19 cellular contexts compared by ENCODE assay signal in the genomic region with DNA sequence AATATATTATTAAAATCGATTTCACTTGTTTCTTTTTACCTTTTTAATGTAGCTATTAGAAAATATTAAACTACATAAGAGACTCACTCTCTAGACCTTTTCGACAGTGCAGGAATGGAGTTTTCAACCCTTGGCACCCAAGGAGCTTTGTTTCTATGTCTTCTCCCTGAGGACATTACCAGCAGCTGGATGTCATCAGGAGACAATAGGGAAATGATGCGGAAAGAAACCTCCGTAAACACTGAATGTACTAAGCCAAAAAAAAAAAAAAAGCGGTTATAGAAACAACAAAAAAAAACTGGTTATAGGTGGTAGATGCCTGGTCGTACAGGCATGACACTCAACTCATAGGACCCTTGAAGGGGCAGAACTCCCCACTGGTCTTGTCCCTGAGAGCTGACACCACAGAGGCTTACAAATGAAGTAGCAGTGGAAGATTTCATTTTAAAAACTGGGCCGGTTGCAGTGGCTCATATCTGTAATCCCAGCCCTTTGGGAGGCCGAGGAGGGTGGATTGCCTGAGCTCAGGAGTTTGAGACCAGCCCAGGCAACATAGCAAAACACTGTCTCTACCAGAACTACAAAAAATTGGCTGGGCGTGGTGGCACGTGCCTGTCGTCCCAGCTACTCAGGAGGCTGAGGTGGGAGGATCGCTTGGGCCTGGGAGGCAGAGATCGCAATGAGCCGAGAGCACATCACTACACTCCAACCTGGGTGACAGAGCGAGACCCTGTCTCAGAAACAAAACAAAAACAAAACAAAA. TPM values are rescaled to one million over a fixed set of nuclear protein-coding genes. Genes with fewer than 3 reads are reported as not detected.
A peak's percentile ranks its signal among the peaks of the same experiment; 100 is the strongest.
DNase-seq lines count a peak whose midpoint lies in the region; ATAC-seq and TF ChIP-seq lines count a peak whose summit lies in the region.
"Had no signal": no experiment of that assay in that cellular context is flagged by ENCODE, and none has a peak within 500 bp of the region (broad histone marks: within the 10 kb centered on the region; RNA-seq: fewer than 3 reads in every experiment).

No MANE protein-coding gene starts in this region.

- H3K27me3 Mint-ChIP-seq in CD14-positive monocyte (ENCODE audit: low read depth in 3 of 3), result peaks cover 6 to 9% (median 8%) of the 10 kb centered on the region in 3 donors
- H3K27me3 Mint-ChIP-seq: stimulated activated naive CD8-positive, alpha-beta T cell treated with anti-CD3 and anti-CD28 coated beads, Interleukin-15, Interleukin-2, amounts not matched to agents 100 ng/mL and 50 ng/mL, for 24 hours had no signal

- in situ Hi-C loops in astrocyte of the cerebellum (cut with HindIII; ENCODE audit: low sequenced_read_pairs), result no loop called here

- peaks cover 3% of the 10 kb centered on the region for H4K20me1 ChIP-seq in hepatocyte (ENCODE audit: insufficient read depth, poor library complexity, severe bottlenecking)

- TF ChIP-seq CTCF in astrocyte of the cerebellum (IDR thresholded peaks at IDR 0.05; ENCODE audit: low read depth, low read length, missing control alignments) (no peak), hepatocyte (IDR thresholded peaks at IDR 0.05; ENCODE audit: poor library complexity) (no peak), upper lobe of right lung (IDR thresholded peaks at IDR 0.05) (no peak), CD14-positive monocyte (IDR thresholded peaks at IDR 0.05) (no peak)

- WGBS in hepatocyte (ENCODE audit: low lambda C conversion rate, missing lambda C conversion rate), result 86% methylated on average over 15 of the region's 15 CpGs

- ATAC-seq in upper lobe of right lung, result no peak
- ATAC-seq: A549, gastrocnemius medialis, HCT116 had no signal

- no peaks in the 10 kb centered on the region for H3K36me3 ChIP-seq in hepatocyte (replicated peaks; ENCODE audit: insufficient read depth, low read depth)
- no peaks in the 10 kb centered on the region for H3K36me3 ChIP-seq in upper lobe of right lung
- H3K36me3 ChIP-seq: gastrocnemius medialis had no signal

- peak overlapping the region; percentile 34 for H3K4me2 ChIP-seq in hepatocyte
- H3K4me2 ChIP-seq: A549 had no signal

- H3K27ac ChIP-seq in hepatocyte (peak overlapping the region; percentile 66), upper lobe of right lung (peak overlapping the region; percentile 58)
- H3K27ac ChIP-seq: A549 had no signal

- no peaks in the 10 kb centered on the region for H3K9me3 Mint-ChIP-seq in CD14-positive monocyte
- H3K9me3 Mint-ChIP-seq: stimulated activated naive CD8-positive, alpha-beta T cell treated with anti-CD3 and anti-CD28 coated beads, Interleukin-15, Interleukin-2, amounts not matched to agents 100 ng/mL and 50 ng/mL, for 24 hours had no signal

- no peak overlapping the region for H2AFZ ChIP-seq in hepatocyte

- peak; percentile 11 for DNase-seq in NCI-H345 (lab: John Stamatoyannopoulos, UW)
- DNase-seq in NCI-H345 treated with DMSO at 0.1 percent for 48 hours (lab: John Stamatoyannopoulos, UW; ENCODE audit: unreplicated experiment), result no peak
- peak; percentile 70 for DNase-seq in astrocyte of the cerebellum (ENCODE audit: low read depth)
- DNase-seq in hepatocyte (ENCODE audit: low spot score), result no peak
- no peak for DNase-seq in upper lobe of right lung
- no peak for DNase-seq in HK-2 (ENCODE audit: unreplicated experiment)
- DNase-seq in occipital lobe (lab: John Stamatoyannopoulos, UW), result no peak
- no peak for DNase-seq in CD14-positive monocyte (ENCODE audit: low spot score)
- DNase-seq: activated CD4-positive, CD25-positive, alpha-beta regulatory T cell; activated naive CD4-positive, alpha-beta T cell; COR-L47; effector memory CD4-positive, alpha-beta T cell; gastrocnemius medialis; GF-D8; NCI-H1092 had no signal

- peaks cover 84% of the 10 kb centered on the region for H3K79me2 ChIP-seq in hepatocyte

- H3K4me1 ChIP-seq in hepatocyte (ENCODE audit: insufficient read depth) (peaks cover 22% of the 10 kb centered on the region), upper lobe of right lung (peaks cover 24% of the 10 kb centered on the region)
- H3K4me1 ChIP-seq: A549 had no signal

- H3K27ac Mint-ChIP-seq in CD14-positive monocyte, result no peak overlapping the region
- H3K27ac Mint-ChIP-seq: stimulated activated naive CD8-positive, alpha-beta T cell treated with anti-CD3 and anti-CD28 coated beads, Interleukin-15, Interleukin-2, amounts not matched to agents 100 ng/mL and 50 ng/mL, for 24 hours had no signal

- H3K9me3 ChIP-seq in hepatocyte (ENCODE audit: low read depth) (no peaks in the 10 kb centered on the region), upper lobe of right lung (no peaks in the 10 kb centered on the region)
- H3K9me3 ChIP-seq: A549, gastrocnemius medialis had no signal

- no peaks in the 10 kb centered on the region for H3K9me2 ChIP-seq in hepatocyte (replicated peaks; ENCODE audit: insufficient read depth)

- intact Hi-C loops in upper lobe of right lung (cut with DNase I) (no loop called here), CD14-positive monocyte (cut with micrococcal nuclease) (no loop called here)

- no peak overlapping the region for H3K4me3 Mint-ChIP-seq in CD14-positive monocyte
- H3K4me3 Mint-ChIP-seq: stimulated activated naive CD8-positive, alpha-beta T cell treated with anti-CD3 and anti-CD28 coated beads, Interleukin-15, Interleukin-2, amounts not matched to agents 100 ng/mL and 50 ng/mL, for 24 hours had no signal

- H3K27me3 ChIP-seq in hepatocyte (no peaks in the 10 kb centered on the region), upper lobe of right lung (no peaks in the 10 kb centered on the region)
- H3K27me3 ChIP-seq: gastrocnemius medialis had no signal

- H3K4me3 ChIP-seq in astrocyte of the cerebellum (ENCODE audit: low read depth, low read length) (no peak overlapping the region), hepatocyte (no peak overlapping the region), upper lobe of right lung (no peak overlapping the region)
- H3K4me3 ChIP-seq: A549, gastrocnemius medialis had no signal

- peaks cover 36 to 44% of the 10 kb centered on the region in 2 donors for H3K36me3 Mint-ChIP-seq in CD14-positive monocyte

- peaks cover 22% of the 10 kb centered on the region for H3K4me1 Mint-ChIP-seq in CD14-positive monocyte

RNA-seq across cellular contexts. Expression of a gene that starts 23.8 kb away (rescaled TPM):
- total RNA-seq in hepatocyte (33.5 and 43.2 TPM in 2 replicates), upper lobe of right lung (46.1 TPM), occipital lobe (22.0 TPM)
- polyA plus RNA-seq in hepatocyte (58.1 and 59.8 TPM in 2 replicates), CD14-positive monocyte (10 to 100 TPM; 15.1 to 16.3 TPM)

RNA-seq across cellular contexts. Expression of a gene that starts 24.3 kb away (rescaled TPM):
- total RNA-seq in hepatocyte, result 61.0 and 61.3 TPM in 2 replicates
- 108 and 126 TPM in 2 replicates for polyA plus RNA-seq in hepatocyte
- 72.0 TPM for total RNA-seq in upper lobe of right lung
- 33.7 TPM for total RNA-seq in occipital lobe
- polyA plus RNA-seq in CD14-positive monocyte, result 10 to 100 TPM; 54.5 to 58.9 TPM

RNA-seq across cellular contexts. Expression of a gene that starts 54.7 kb away (rescaled TPM):
- total RNA-seq in hepatocyte (24.2 and 25.4 TPM in 2 replicates), upper lobe of right lung (56.4 TPM), occipital lobe (22.8 TPM)
- polyA plus RNA-seq in hepatocyte (26.5 and 39.7 TPM in 2 replicates), CD14-positive monocyte (under 1 TPM in 1 of 2 donors, not detected in 1; 0.05 TPM)
- total RNA-seq: OCI-LY7 had no signal

Comparison
In these comparisons a context has a peak if more than half of its experiments do, and no peak if none do; other contexts are left out.
1. DNase-seq: peak in NCI-H345 (single experiment) and astrocyte of the cerebellum (single experiment); none in NCI-H345 treated with DMSO at 0.1 percent for 48 hours (single experiment), hepatocyte (single experiment), upper lobe of right lung (single experiment), HK-2 (single experiment), occipital lobe (single experiment) and CD14-positive monocyte (single experiment).